Comparison of ENCODE assay signal across 8 cellular contexts in genomic region chr6:13923527-13924145, GRCh38. TPM values are rescaled to one million over a fixed set of nuclear protein-coding genes. Genes with fewer than 3 reads are reported as not detected.
DNase-seq lines count a peak whose midpoint lies in the region; ATAC-seq and TF ChIP-seq lines count a peak whose summit lies in the region.

No MANE protein-coding gene starts in this region.

- peak overlapping the region; percentile 92 for H2AFZ ChIP-seq in IMR-90 (replicated peaks; ENCODE audit: low read length, poor library complexity)

- in situ Hi-C loops in IMR-90 (cut with MboI; ENCODE audit: low sequenced_read_pairs) = loop anchor here (25.0 kb wide), 1 partner anchor 1464 kb away; no protein-coding TSS in a partner anchor

- ATAC-seq in IMR-90 (ENCODE audit: low read depth) (peak; percentile 48), HG02870 (IDR thresholded peaks at IDR 0.05; ENCODE audit: unreplicated experiment) (no peak), HG03521 (IDR thresholded peaks at IDR 0.05; ENCODE audit: unreplicated experiment) (no peak), HG03342 (IDR thresholded peaks at IDR 0.05; ENCODE audit: unreplicated experiment) (no peak)
- ATAC-seq in naive thymus-derived CD4-positive, alpha-beta T cell = no peak

- H2AK9ac ChIP-seq in IMR-90 (replicated peaks; ENCODE audit: low read depth, low read length, poor library complexity) = peak overlapping the region; percentile 68

- peaks cover 21% of the 10 kb centered on the region for H3K4me1 Mint-ChIP-seq in chondrocyte (ENCODE audit: low read depth)
- H3K4me1 Mint-ChIP-seq in naive thymus-derived CD4-positive, alpha-beta T cell = peaks cover 5 to 18% (median 15%) of the 10 kb centered on the region in 7 donors

- peak overlapping the region; percentile 84 for H3K27ac Mint-ChIP-seq in chondrocyte (ENCODE audit: unreplicated experiment)
- H3K27ac Mint-ChIP-seq in naive thymus-derived CD4-positive, alpha-beta T cell = no peak overlapping the region

- CTCF ChIA-PET in IMR-90 (lab: Yijun Ruan, JAX) = interaction anchor here (0.9 to 2.5 kb wide), 6 partner anchors 11 to 143 kb away, joined by 3 to 13 read pairs (median 6); no protein-coding TSS in a partner anchor
- CTCF ChIA-PET in naive thymus-derived CD4-positive, alpha-beta T cell (lab: Charles Lee) = interaction anchor here (0.6 kb wide), 1 partner anchor 362 kb away, joined by 3 read pairs; no protein-coding TSS in a partner anchor

- WGBS in IMR-90 (ENCODE audit: extremely low coverage in 2 of 2, insufficient read length in 1 of 2), 2 experiments = no CpG with 5 or more reads among the region's 5 CpGs
- WGBS in stomach, 5 donors = 28 to 36% (median 29%) methylated on average over 5 of the region's 5 CpGs

- H3K9me3 ChIP-seq in IMR-90 (ENCODE audit: control insufficient read depth, insufficient read depth, low read length) = no peaks in the 10 kb centered on the region; the same call in 1 of the 2 replicates
- no peaks in the 10 kb centered on the region for H3K9me3 ChIP-seq in naive thymus-derived CD4-positive, alpha-beta T cell (ENCODE audit: control insufficient read depth in 2 of 3, low read length in 3 of 3)
- H3K9me3 ChIP-seq in stomach = no peaks in the 10 kb centered on the region

- H3K79me1 ChIP-seq in IMR-90 (ENCODE audit: low read depth in 1 of 2, low read length in 2 of 2) = peaks cover 0 to 8% of the 10 kb centered on the region in 2 experiments; a peak in 3 of 4 replicates

- intact Hi-C loops in IMR-90 (cut with micrococcal nuclease) = loop anchor here (5.0 kb wide), 1 partner anchor 114 kb away; no protein-coding TSS in a partner anchor
- intact Hi-C loops in naive thymus-derived CD4-positive, alpha-beta T cell (cut with micrococcal nuclease) = no loop called here
- intact Hi-C loops in stomach (cut with DNase I; ENCODE audit: low total_unique reads) = no loop called here

- H2BK5ac ChIP-seq in IMR-90 (ENCODE audit: low read depth, low read length, poor library complexity, severe bottlenecking) = peak overlapping the region; percentile 51

- peak overlapping the region; percentile 90 for H2BK15ac ChIP-seq in IMR-90 (ENCODE audit: low read depth, low read length)

- H3K4me1 ChIP-seq in IMR-90 (ENCODE audit: control insufficient read depth, insufficient read depth, low read length) (peaks cover 2% of the 10 kb centered on the region), stomach (peaks cover 13 to 21% (median 19%) of the 10 kb centered on the region in 4 donors)
- peaks cover 13 to 14% of the 10 kb centered on the region in 2 donors for H3K4me1 ChIP-seq in naive thymus-derived CD4-positive, alpha-beta T cell (ENCODE audit: control insufficient read depth in 2 of 2, insufficient read depth in 2 of 2, low read length in 2 of 2)

- peak overlapping the region; percentile 64 to 76 for H4K8ac ChIP-seq in IMR-90 (ENCODE audit: low read depth in 2 of 2, low read length in 2 of 2)

- BruUV-seq in IMR-90 (replicated peaks; lab: Mats Ljungman, UMichigan) = no TSS peak

- peak overlapping the region; percentile 73 for H3K4ac ChIP-seq in IMR-90 (ENCODE audit: low read depth, low read length)

- no peak for TF ChIP-seq CTCF in IMR-90 (conservative IDR thresholded peaks at IDR 0.05; ENCODE audit: low read depth, low read length)
- peak; percentile 13 for TF ChIP-seq CTCF in chondrocyte (IDR thresholded peaks at IDR 0.05)
- no peak for TF ChIP-seq CTCF in stomach (IDR thresholded peaks at IDR 0.05)

- no peaks in the 10 kb centered on the region for H3K36me3 ChIP-seq in IMR-90 (ENCODE audit: control insufficient read depth, insufficient read depth, low read length)
- H3K36me3 ChIP-seq in naive thymus-derived CD4-positive, alpha-beta T cell (ENCODE audit: control insufficient read depth in 2 of 3, insufficient read depth in 3 of 3, low read length in 3 of 3) = no peaks in the 10 kb centered on the region
- no peaks in the 10 kb centered on the region for H3K36me3 ChIP-seq in stomach

- H2AK5ac ChIP-seq in IMR-90 (ENCODE audit: low read depth, low read length) = peak overlapping the region; percentile 39; the same call in 1 of the 2 replicates

- H2BK120ac ChIP-seq in IMR-90 (ENCODE audit: low read depth, low read length) = peak overlapping the region; percentile 58

- H3K4me3 Mint-ChIP-seq in chondrocyte (ENCODE audit: unreplicated experiment) = peak overlapping the region; percentile 76
- H3K4me3 Mint-ChIP-seq in naive thymus-derived CD4-positive, alpha-beta T cell = peak overlapping the region in 8 of 10 donors; percentile 76 to 92 (median 82)

- peak overlapping the region; percentile 50 for H3K9ac ChIP-seq in IMR-90 (ENCODE audit: low read depth, low read length)

- no peak for TF ChIP-seq EP300 in stomach (IDR thresholded peaks at IDR 0.05)

- no peaks in the 10 kb centered on the region for H4K20me1 ChIP-seq in IMR-90 (ENCODE audit: insufficient read depth, low read length)

- dilution Hi-C loops in IMR-90 (cut with HindIII; ENCODE audit: low sequenced_read_pairs, unreplicated experiment) = no loop called here

- peak overlapping the region; percentile 83 for H3K56ac ChIP-seq in IMR-90 (ENCODE audit: extremely low read depth, insufficient read depth, low read length)

- H2BK20ac ChIP-seq in IMR-90 (ENCODE audit: low read depth, low read length) = peak overlapping the region; percentile 29; the same call in 1 of the 2 replicates

- H3K4me3 ChIP-seq in IMR-90 (ENCODE audit: insufficient read depth, low read depth, low read length) = peak overlapping the region; percentile 57
- H3K4me3 ChIP-seq in naive thymus-derived CD4-positive, alpha-beta T cell (ENCODE audit: low read length) = no peak overlapping the region
- H3K4me3 ChIP-seq in stomach = no peak overlapping the region

- H3K27me3 Mint-ChIP-seq in chondrocyte (ENCODE audit: low read depth) = peaks cover 5% of the 10 kb centered on the region
- peaks cover 42 to 78% (median 48%) of the 10 kb centered on the region in 5 donors for H3K27me3 Mint-ChIP-seq in naive thymus-derived CD4-positive, alpha-beta T cell

- H3K9me1 ChIP-seq in IMR-90 (ENCODE audit: insufficient read depth, low read length) = no peaks in the 10 kb centered on the region

- H3K27me3 ChIP-seq in IMR-90 (ENCODE audit: control insufficient read depth, insufficient read depth, low read length) (peaks cover 6% of the 10 kb centered on the region), stomach (peaks cover 0 to 61% (median 44%) of the 10 kb centered on the region in 3 donors)
- H3K27me3 ChIP-seq in naive thymus-derived CD4-positive, alpha-beta T cell (ENCODE audit: control insufficient read depth in 2 of 2, insufficient read depth in 2 of 2, low read length in 2 of 2) = peaks cover 21 to 32% of the 10 kb centered on the region in 2 donors

- POLR2A ChIA-PET in IMR-90 (lab: Charles Lee; ENCODE audit: unreplicated experiment) = interaction anchor here (0.6 kb wide), 1 partner anchor 224 kb away, joined by 3 read pairs; no protein-coding TSS in a partner anchor
- POLR2A ChIA-PET in naive thymus-derived CD4-positive, alpha-beta T cell (lab: Charles Lee) = no interaction called here

- TF ChIP-seq POLR2A in IMR-90 (IDR thresholded peaks at IDR 0.05; ENCODE audit: low read depth, low read length) = no peak
- no peak for TF ChIP-seq POLR2A in stomach (IDR thresholded peaks at IDR 0.05)

- peak overlapping the region; percentile 61 for H3K14ac ChIP-seq in IMR-90 (replicated peaks; ENCODE audit: low read depth, low read length)

- H3K27ac ChIP-seq in IMR-90 (ENCODE audit: insufficient read depth, low read length) (peak overlapping the region; percentile 70), stomach (no peak overlapping the region)
- H3K27ac ChIP-seq in naive thymus-derived CD4-positive, alpha-beta T cell (ENCODE audit: low read depth, low read length) = no peak overlapping the region

- H3K23ac ChIP-seq in IMR-90 (ENCODE audit: low read depth, low read length) = 0 out of 2 replicates have a peak overlapping the region, but pooled peaks have one; percentile 25

- H3K36me3 Mint-ChIP-seq in chondrocyte (ENCODE audit: low read depth) = no peaks in the 10 kb centered on the region
- no peaks in the 10 kb centered on the region for H3K36me3 Mint-ChIP-seq in naive thymus-derived CD4-positive, alpha-beta T cell

- H4K91ac ChIP-seq in IMR-90 (ENCODE audit: insufficient read depth, low read depth, low read length) = peak overlapping the region; percentile 82

- H3K9me3 Mint-ChIP-seq in chondrocyte (ENCODE audit: low read depth) = no peaks in the 10 kb centered on the region
- peaks cover 0 to 10% (median 0%) of the 10 kb centered on the region in 11 donors for H3K9me3 Mint-ChIP-seq in naive thymus-derived CD4-positive, alpha-beta T cell

- peak overlapping the region; percentile 87 for H3K4me2 ChIP-seq in IMR-90 (ENCODE audit: low read depth, low read length)

- H4K5ac ChIP-seq in IMR-90 (ENCODE audit: low read depth, low read length) = peak overlapping the region; percentile 7; the same call in 1 of the 2 replicates

- DNase-seq in CD1c-positive myeloid dendritic cell (ENCODE audit: extremely low spot score) (peak; percentile 8), IMR-90 (peak; percentile 65), chondrocyte (ENCODE audit: low spot score) (no peak), stomach (no peak)
- no peak for DNase-seq in naive thymus-derived CD4-positive, alpha-beta T cell

- peak overlapping the region; percentile 39 for H3K18ac ChIP-seq in IMR-90 (ENCODE audit: low read depth, low read length)

- no peak for TF ChIP-seq RAD21 in IMR-90 (IDR thresholded peaks at IDR 0.05; ENCODE audit: low read length)

TF ChIP-seq in IMR-90, 13 proteins besides CTCF, POLR2A, EP300 and RAD21:
- 0 out of 2 replicates have a peak, but pooled peaks have one; percentile 15 for TF ChIP-seq FOS (IDR thresholded peaks at IDR 0.05; ENCODE audit: low read depth, low read length)
- TF ChIP-seq MAFK (IDR thresholded peaks at IDR 0.05; ENCODE audit: low read depth, low read length) = no peak

RNA-seq across cellular contexts. Expression of gene RNF182, which starts 1.1 kb away (rescaled TPM):
- 6.4 and 9.1 TPM in 2 replicates for total RNA-seq in IMR-90 (2012; rRNA removed)
- 3.0 and 4.1 TPM in 2 replicates for polyA plus RNA-seq in IMR-90 (2012; rRNA removed)
- 1.5 and 3.6 TPM in 2 replicates for polyA plus RNA-seq in IMR-90 (2012; cell fraction: cytosol; rRNA removed)
- 0.94 and 4.0 TPM in 2 replicates for polyA plus RNA-seq in IMR-90 (2012; cell fraction: nucleus; rRNA removed; ENCODE audit: low replicate concordance)
- 3.7 to 6.6 TPM (median 5.3 TPM) in 3 replicates for total RNA-seq in chondrocyte
- not detected for total RNA-seq in naive thymus-derived CD4-positive, alpha-beta T cell
- polyA plus RNA-seq in naive thymus-derived CD4-positive, alpha-beta T cell = not detected
- under 1 TPM in 1 of 5 donors, not detected in 4; 0.18 TPM for total RNA-seq in stomach
- polyA plus RNA-seq in stomach = under 1 TPM in 1 of 3 donors, not detected in 2; 0.10 TPM

Comparison
In these comparisons a context has a peak if more than half of its experiments do, and no peak if none do; other contexts are left out.
1. DNase-seq: peak in CD1c-positive myeloid dendritic cell (single experiment) and IMR-90 (single experiment); none in chondrocyte (single experiment), naive thymus-derived CD4-positive, alpha-beta T cell (0 of 9) and stomach (single experiment).